In genomic region chr1:30911061-30911954, GRCh38 we compare ENCODE assay signal across 9 cellular contexts. TPM values are rescaled to one million over a fixed set of nuclear protein-coding genes. Genes with fewer than 3 reads are reported as not detected.
A peak's percentile ranks its signal among the peaks of the same experiment; 100 is the strongest.
DNase-seq lines count a peak whose midpoint lies in the region; ATAC-seq and TF ChIP-seq lines count a peak whose summit lies in the region.
"Had no signal": no experiment of that assay in that cellular context is flagged by ENCODE, and none has a peak within 500 bp of the region (broad histone marks: within the 10 kb centered on the region; RNA-seq: fewer than 3 reads in every experiment).

No MANE protein-coding gene starts in this region.

- TF ChIP-seq CTCF in left lung (IDR thresholded peaks at IDR 0.05) = peak; percentile 71 to 87

- H3K27me3 Mint-ChIP-seq in dendritic cell treated with granulocyte-macrophage colony-stimulating factor and Interleukin-4, amounts not matched to agents 40 ng/mL and 50 ng/mL, for 4 days = peaks cover 23% of the 10 kb centered on the region

- H3K36me3 ChIP-seq in left lung = no peaks in the 10 kb centered on the region

- peak overlapping the region; percentile 97 for H3K27ac Mint-ChIP-seq in dendritic cell treated with granulocyte-macrophage colony-stimulating factor and Interleukin-4, amounts not matched to agents 40 ng/mL and 50 ng/mL, for 4 days

- no peaks in the 10 kb centered on the region for H3K9me3 ChIP-seq in left lung

- H3K27me3 ChIP-seq in left lung = peaks cover 0 to 46% of the 10 kb centered on the region in 2 donors

- H3K36me3 Mint-ChIP-seq in dendritic cell treated with granulocyte-macrophage colony-stimulating factor and Interleukin-4, amounts not matched to agents 40 ng/mL and 50 ng/mL, for 4 days (ENCODE audit: low read depth) = peaks cover 11% of the 10 kb centered on the region

- DNase-seq in AML-193 (lab: John Stamatoyannopoulos, UW) (peak; percentile 59 to 66), GOT3 (lab: John Stamatoyannopoulos, UW) (peak; percentile 22), NCI-H2227 treated with DMSO at 0.1 percent for 48 hours (lab: John Stamatoyannopoulos, UW) (peak; percentile 84), left lung (peak; percentile 88)
- DNase-seq in activated CD4-positive, CD25-positive, alpha-beta regulatory T cell treated with anti-CD3 and anti-CD28 coated beads, Interleukin-2, amount 50 U/mL, for 72 hours = peak; percentile 49
- DNase-seq in stimulated activated CD4-positive, alpha-beta T cell treated with anti-CD3 and anti-CD28 coated beads, Interleukin-4, amount 100 ng/mL, for 24 hours = peak; percentile 58

- H3K4me3 ChIP-seq in left lung = no peak overlapping the region
- H3K4me3 ChIP-seq: skin epidermis had no signal

- H3K4me1 ChIP-seq in left lung = peaks cover 6 to 55% of the 10 kb centered on the region in 2 donors

- ATAC-seq in left lung (peak; percentile 83), HG02852 (IDR thresholded peaks at IDR 0.05; ENCODE audit: unreplicated experiment) (no peak)

- no peaks in the 10 kb centered on the region for H3K9me3 Mint-ChIP-seq in dendritic cell treated with granulocyte-macrophage colony-stimulating factor and Interleukin-4, amounts not matched to agents 40 ng/mL and 50 ng/mL, for 4 days

- no peak overlapping the region for H3K4me3 Mint-ChIP-seq in dendritic cell treated with granulocyte-macrophage colony-stimulating factor and Interleukin-4, amounts not matched to agents 40 ng/mL and 50 ng/mL, for 4 days

- H3K27ac ChIP-seq in left lung = no peak overlapping the region

- intact Hi-C loops in dendritic cell treated with granulocyte-macrophage colony-stimulating factor and Interleukin-4, amounts not matched to agents 40 ng/mL and 50 ng/mL, for 4 days (cut with micrococcal nuclease) = loop anchor here (1.0 to 10.0 kb wide), 5 partner anchors 67 to 1677 kb away; partner anchors contain the start of genes MECR and PTPRU
- intact Hi-C loops in left lung (cut with DNase I) = loop anchor here (5.0 to 10.0 kb wide), 3 partner anchors 107 to 129 kb away; no protein-coding TSS in a partner anchor

- H3K4me1 Mint-ChIP-seq in dendritic cell treated with granulocyte-macrophage colony-stimulating factor and Interleukin-4, amounts not matched to agents 40 ng/mL and 50 ng/mL, for 4 days (ENCODE audit: low read depth) = peaks cover 83% of the 10 kb centered on the region

RNA-seq across cellular contexts. Expression of gene SDC3, which starts 2.8 kb away (rescaled TPM):
- total RNA-seq in left lung = 10 to 100 TPM; 48.2 to 65.2 TPM

Comparison
In these comparisons a context has a peak if more than half of its experiments do, and no peak if none do; other contexts are left out.
1. DNase-seq: peak in every context shown above with its lines; median percentile 88 in left lung; 84 in NCI-H2227 treated with DMSO at 0.1 percent for 48 hours; 62 in AML-193; 58 in stimulated activated CD4-positive, alpha-beta T cell treated with anti-CD3 and anti-CD28 coated beads, Interleukin-4, amount 100 ng/mL, for 24 hours; 49 in activated CD4-positive, CD25-positive, alpha-beta regulatory T cell treated with anti-CD3 and anti-CD28 coated beads, Interleukin-2, amount 50 U/mL, for 72 hours; 22 in GOT3.